ENCODE assay signal across 17 cellular contexts in genomic region chr19:4300589-4300988, GRCh38. TPM values are rescaled to one million over a fixed set of nuclear protein-coding genes. Genes with fewer than 3 reads are reported as not detected.
A peak's percentile ranks its signal among the peaks of the same experiment; 100 is the strongest.
DNase-seq lines count a peak whose midpoint lies in the region; ATAC-seq and TF ChIP-seq lines count a peak whose summit lies in the region.
"Had no signal": no experiment of that assay in that cellular context is flagged by ENCODE, and none has a peak within 500 bp of the region (broad histone marks: within the 10 kb centered on the region; RNA-seq: fewer than 3 reads in every experiment).

No MANE protein-coding gene starts in this region.

- H3K27ac Mint-ChIP-seq in activated naive CD4-positive, alpha-beta T cell treated with anti-CD3 and anti-CD28 coated beads, Interleukin-2, amount 50 U/mL, for 24 hours: peak overlapping the region; percentile 74
- H3K27ac Mint-ChIP-seq in activated T-helper 2 cell treated with anti-CD3 and anti-CD28 coated beads, Interferon-gamma antibody, Interleukin-2, Interleukin-4, amounts not matched to agents 10 μg/mL and 5 μg/mL and 100 μg/mL, durations not matched to agents 14 hours and 24 hours and 36 hours: peak overlapping the region; percentile 67
- H3K27ac Mint-ChIP-seq in stimulated activated effector memory CD8-positive, alpha-beta T cell treated with anti-CD3 and anti-CD28 coated beads, Interleukin-12 subunit alpha, Interleukin-12 subunit beta, amount 100 ng/mL, for 72 hours: no peak overlapping the region
- no peak overlapping the region for H3K27ac Mint-ChIP-seq in activated CD4-positive, alpha-beta memory T cell treated with anti-CD3 and anti-CD28 coated beads for 36 hours

- no peak overlapping the region for H3K27ac ChIP-seq in HEK293 (ENCODE audit: extremely low read depth, low read depth, low read length)

- no peaks in the 10 kb centered on the region for H3K9me3 Mint-ChIP-seq in activated naive CD4-positive, alpha-beta T cell treated with anti-CD3 and anti-CD28 coated beads, Interleukin-2, amount 50 U/mL, for 24 hours
- H3K9me3 Mint-ChIP-seq in activated T-helper 2 cell treated with anti-CD3 and anti-CD28 coated beads, Interferon-gamma antibody, Interleukin-2, Interleukin-4, amounts not matched to agents 10 μg/mL and 5 μg/mL and 100 μg/mL, durations not matched to agents 14 hours and 24 hours and 36 hours: no peaks in the 10 kb centered on the region
- no peaks in the 10 kb centered on the region for H3K9me3 Mint-ChIP-seq in stimulated activated effector memory CD8-positive, alpha-beta T cell treated with anti-CD3 and anti-CD28 coated beads, Interleukin-12 subunit alpha, Interleukin-12 subunit beta, amount 100 ng/mL, for 72 hours
- H3K9me3 Mint-ChIP-seq in activated CD4-positive, alpha-beta memory T cell treated with anti-CD3 and anti-CD28 coated beads for 36 hours: no peaks in the 10 kb centered on the region

- no peaks in the 10 kb centered on the region for H3K36me3 Mint-ChIP-seq in activated naive CD4-positive, alpha-beta T cell treated with anti-CD3 and anti-CD28 coated beads, Interleukin-2, amount 50 U/mL, for 24 hours
- no peaks in the 10 kb centered on the region for H3K36me3 Mint-ChIP-seq in activated T-helper 2 cell treated with anti-CD3 and anti-CD28 coated beads, Interferon-gamma antibody, Interleukin-2, Interleukin-4, amounts not matched to agents 10 μg/mL and 5 μg/mL and 100 μg/mL, durations not matched to agents 14 hours and 24 hours and 36 hours (ENCODE audit: low read depth)
- peaks cover 4% of the 10 kb centered on the region for H3K36me3 Mint-ChIP-seq in stimulated activated effector memory CD8-positive, alpha-beta T cell treated with anti-CD3 and anti-CD28 coated beads, Interleukin-12 subunit alpha, Interleukin-12 subunit beta, amount 100 ng/mL, for 72 hours
- no peaks in the 10 kb centered on the region for H3K36me3 Mint-ChIP-seq in activated CD4-positive, alpha-beta memory T cell treated with anti-CD3 and anti-CD28 coated beads for 36 hours

- H3K9me3 ChIP-seq in HEK293 (ENCODE audit: control insufficient read depth, insufficient read depth, low read depth, low read length): no peaks in the 10 kb centered on the region
- H3K9me3 ChIP-seq: MG63 had no signal

- intact Hi-C loops in activated T-helper 2 cell treated with anti-CD3 and anti-CD28 coated beads, Interferon-gamma antibody, Interleukin-2, Interleukin-4, amounts not matched to agents 10 μg/mL and 5 μg/mL and 100 μg/mL, durations not matched to agents 14 hours and 24 hours and 36 hours (cut with micrococcal nuclease): no loop called here
- intact Hi-C loops in activated CD4-positive, alpha-beta memory T cell treated with anti-CD3 and anti-CD28 coated beads for 36 hours (cut with micrococcal nuclease): no loop called here

- no peak for ATAC-seq in stimulated activated effector memory CD8-positive, alpha-beta T cell treated with anti-CD3 and anti-CD28 coated beads, Interleukin-12 subunit alpha, Interleukin-12 subunit beta, amount 100 ng/mL, for 72 hours
- ATAC-seq in GM21390 (IDR thresholded peaks at IDR 0.05; ENCODE audit: unreplicated experiment): no peak
- ATAC-seq: Panc1, Right ventricle myocardium inferior had no signal

- no peaks in the 10 kb centered on the region for H3K27me3 Mint-ChIP-seq in activated naive CD4-positive, alpha-beta T cell treated with anti-CD3 and anti-CD28 coated beads, Interleukin-2, amount 50 U/mL, for 24 hours
- no peaks in the 10 kb centered on the region for H3K27me3 Mint-ChIP-seq in activated T-helper 2 cell treated with anti-CD3 and anti-CD28 coated beads, Interferon-gamma antibody, Interleukin-2, Interleukin-4, amounts not matched to agents 10 μg/mL and 5 μg/mL and 100 μg/mL, durations not matched to agents 14 hours and 24 hours and 36 hours (ENCODE audit: low read depth)
- no peaks in the 10 kb centered on the region for H3K27me3 Mint-ChIP-seq in activated CD4-positive, alpha-beta memory T cell treated with anti-CD3 and anti-CD28 coated beads for 36 hours

- peak overlapping the region; percentile 39 for H3K4me3 Mint-ChIP-seq in activated naive CD4-positive, alpha-beta T cell treated with anti-CD3 and anti-CD28 coated beads, Interleukin-2, amount 50 U/mL, for 24 hours
- peak overlapping the region; percentile 54 for H3K4me3 Mint-ChIP-seq in activated T-helper 2 cell treated with anti-CD3 and anti-CD28 coated beads, Interferon-gamma antibody, Interleukin-2, Interleukin-4, amounts not matched to agents 10 μg/mL and 5 μg/mL and 100 μg/mL, durations not matched to agents 14 hours and 24 hours and 36 hours (ENCODE audit: low read depth)
- H3K4me3 Mint-ChIP-seq in stimulated activated effector memory CD8-positive, alpha-beta T cell treated with anti-CD3 and anti-CD28 coated beads, Interleukin-12 subunit alpha, Interleukin-12 subunit beta, amount 100 ng/mL, for 72 hours: peak overlapping the region; percentile 66
- H3K4me3 Mint-ChIP-seq in activated CD4-positive, alpha-beta memory T cell treated with anti-CD3 and anti-CD28 coated beads for 36 hours: no peak overlapping the region

- H3K4me1 ChIP-seq in HEK293 (ENCODE audit: control insufficient read depth, insufficient read depth, low read length): no peaks in the 10 kb centered on the region

- H3K36me3 ChIP-seq in HEK293 (ENCODE audit: control insufficient read depth in 2 of 2, insufficient read depth in 1 of 2, low read length in 2 of 2): no peaks in the 10 kb centered on the region
- H3K36me3 ChIP-seq: MG63 had no signal

- CTCF ChIA-PET in HEK293 (lab: Yijun Ruan, JAX): no interaction called here
- CTCF ChIA-PET in activated CD4-positive, alpha-beta memory T cell treated with anti-CD3 and anti-CD28 coated beads for 36 hours (lab: Charles Lee): no interaction called here

- POLR2A ChIA-PET in HEK293 (lab: Yijun Ruan, JAX): no interaction called here
- POLR2A ChIA-PET in activated CD4-positive, alpha-beta memory T cell treated with anti-CD3 and anti-CD28 coated beads for 36 hours (lab: Charles Lee): no interaction called here

- H3K4me3 ChIP-seq in HEK293 (ENCODE audit: low read depth, low read length): no peak overlapping the region
- H3K4me3 ChIP-seq: MG63 had no signal

- H3K4me1 Mint-ChIP-seq in activated naive CD4-positive, alpha-beta T cell treated with anti-CD3 and anti-CD28 coated beads, Interleukin-2, amount 50 U/mL, for 24 hours: peaks cover 35% of the 10 kb centered on the region
- peaks cover 28% of the 10 kb centered on the region for H3K4me1 Mint-ChIP-seq in activated T-helper 2 cell treated with anti-CD3 and anti-CD28 coated beads, Interferon-gamma antibody, Interleukin-2, Interleukin-4, amounts not matched to agents 10 μg/mL and 5 μg/mL and 100 μg/mL, durations not matched to agents 14 hours and 24 hours and 36 hours (ENCODE audit: low read depth)
- peaks cover 40% of the 10 kb centered on the region for H3K4me1 Mint-ChIP-seq in stimulated activated effector memory CD8-positive, alpha-beta T cell treated with anti-CD3 and anti-CD28 coated beads, Interleukin-12 subunit alpha, Interleukin-12 subunit beta, amount 100 ng/mL, for 72 hours
- H3K4me1 Mint-ChIP-seq in activated CD4-positive, alpha-beta memory T cell treated with anti-CD3 and anti-CD28 coated beads for 36 hours (ENCODE audit: low read depth): peaks cover 32% of the 10 kb centered on the region

- no peak for DNase-seq in activated naive CD4-positive, alpha-beta T cell (lab: John Stamatoyannopoulos, UW)
- no peak for DNase-seq in activated T-helper 2 cell treated with anti-CD3 and anti-CD28 coated beads, Interferon-gamma antibody, Interleukin-2, Interleukin-4, amounts not matched to agents 10 μg/mL and 5 μg/mL and 100 μg/mL, durations not matched to agents 14 hours and 24 hours and 36 hours (ENCODE audit: low spot score)
- no peak for DNase-seq in stimulated activated effector memory CD8-positive, alpha-beta T cell treated with anti-CD3 and anti-CD28 coated beads, Interleukin-12 subunit alpha, Interleukin-12 subunit beta, amount 100 ng/mL, for 72 hours (ENCODE audit: low spot score in 2 of 2)
- DNase-seq in activated CD4-positive, alpha-beta memory T cell treated with anti-CD3 and anti-CD28 coated beads for 36 hours: no peak
- DNase-seq: COR-L47, DMS153, MG63, NCI-H1105, NCI-H1694 treated with DMSO at 0.1 percent for 48 hours, NCI-H446, NCI-H82 had no signal

- TF ChIP-seq CTCF in HEK293 (tag by site-specific recombination; IDR thresholded peaks at IDR 0.05): no peak

TF ChIP-seq in HEK293, 187 proteins besides CTCF, POLR2A, EP300 and RAD21 (continues in another document):
- TF ChIP-seq ZNF302 (tag by site-specific recombination; IDR thresholded peaks at IDR 0.05; ENCODE audit: low read depth): no peak

RNA-seq across cellular contexts. Expression of gene TMIGD2, which starts 1.6 kb away (rescaled TPM):
- total RNA-seq in activated T-helper 2 cell treated with anti-CD3 and anti-CD28 coated beads, Interferon-gamma antibody, Interleukin-2, Interleukin-4, amounts not matched to agents 10 μg/mL and 5 μg/mL and 100 μg/mL, durations not matched to agents 14 hours and 24 hours and 36 hours: 9.2 and 10.8 TPM in 2 replicates
- 1 to 10 TPM; 2.4 to 2.6 TPM for total RNA-seq in activated CD4-positive, alpha-beta memory T cell treated with anti-CD3 and anti-CD28 coated beads for 36 hours
- total RNA-seq: H4, Right ventricle myocardium inferior had no signal

RNA-seq across cellular contexts. Expression of gene FSD1, which starts 3.8 kb away (rescaled TPM):
- 26.8 and 32.8 TPM in 2 replicates for total RNA-seq in activated T-helper 2 cell treated with anti-CD3 and anti-CD28 coated beads, Interferon-gamma antibody, Interleukin-2, Interleukin-4, amounts not matched to agents 10 μg/mL and 5 μg/mL and 100 μg/mL, durations not matched to agents 14 hours and 24 hours and 36 hours
- 1 to 10 TPM; 7.8 to 8.1 TPM for total RNA-seq in activated CD4-positive, alpha-beta memory T cell treated with anti-CD3 and anti-CD28 coated beads for 36 hours
- total RNA-seq: Right ventricle myocardium inferior had no signal

RNA-seq across cellular contexts. Expression of gene SHD, which starts 21.5 kb away (rescaled TPM):
- total RNA-seq in activated T-helper 2 cell treated with anti-CD3 and anti-CD28 coated beads, Interferon-gamma antibody, Interleukin-2, Interleukin-4, amounts not matched to agents 10 μg/mL and 5 μg/mL and 100 μg/mL, durations not matched to agents 14 hours and 24 hours and 36 hours: 0.46 and 1.2 TPM in 2 replicates
- total RNA-seq in activated CD4-positive, alpha-beta memory T cell treated with anti-CD3 and anti-CD28 coated beads for 36 hours: not detected
- total RNA-seq: H4, Right ventricle myocardium inferior had no signal

RNA-seq across cellular contexts. Expression of gene STAP2, which starts 38.0 kb away (rescaled TPM):
- 15.4 and 17.1 TPM in 2 replicates for total RNA-seq in activated T-helper 2 cell treated with anti-CD3 and anti-CD28 coated beads, Interferon-gamma antibody, Interleukin-2, Interleukin-4, amounts not matched to agents 10 μg/mL and 5 μg/mL and 100 μg/mL, durations not matched to agents 14 hours and 24 hours and 36 hours
- 1 to 10 TPM; 9.1 to 9.4 TPM for total RNA-seq in activated CD4-positive, alpha-beta memory T cell treated with anti-CD3 and anti-CD28 coated beads for 36 hours

RNA-seq across cellular contexts. Expression of gene MPND, which starts 42.8 kb away (rescaled TPM):
- 19.3 and 20.2 TPM in 2 replicates for total RNA-seq in activated T-helper 2 cell treated with anti-CD3 and anti-CD28 coated beads, Interferon-gamma antibody, Interleukin-2, Interleukin-4, amounts not matched to agents 10 μg/mL and 5 μg/mL and 100 μg/mL, durations not matched to agents 14 hours and 24 hours and 36 hours
- total RNA-seq in activated CD4-positive, alpha-beta memory T cell treated with anti-CD3 and anti-CD28 coated beads for 36 hours: 10 to 100 TPM; 19.6 to 22.6 TPM

Comparison
In these comparisons a context has a peak if more than half of its experiments do, and no peak if none do; other contexts are left out.
1. H3K27ac Mint-ChIP-seq: peak in activated naive CD4-positive, alpha-beta T cell treated with anti-CD3 and anti-CD28 coated beads, Interleukin-2, amount 50 U/mL, for 24 hours (single experiment) and activated T-helper 2 cell treated with anti-CD3 and anti-CD28 coated beads, Interferon-gamma antibody, Interleukin-2, Interleukin-4, amounts not matched to agents 10 μg/mL and 5 μg/mL and 100 μg/mL, durations not matched to agents 14 hours and 24 hours and 36 hours (single experiment); none in stimulated activated effector memory CD8-positive, alpha-beta T cell treated with anti-CD3 and anti-CD28 coated beads, Interleukin-12 subunit alpha, Interleukin-12 subunit beta, amount 100 ng/mL, for 72 hours (single experiment) and activated CD4-positive, alpha-beta memory T cell treated with anti-CD3 and anti-CD28 coated beads for 36 hours (single experiment).